In genomic region chr6:27145731-27146455, GRCh38 we compare ENCODE assay signal across 8 cellular contexts.
DNase-seq lines count a peak whose midpoint lies in the region; ATAC-seq and TF ChIP-seq lines count a peak whose summit lies in the region.

No MANE protein-coding gene starts in this region.

- ATAC-seq in heart right ventricle (peak; percentile 61 to 89 (median 79)), GM18519 (IDR thresholded peaks at IDR 0.05; ENCODE audit: low FRiP score, unreplicated experiment) (no peak)

- 1% methylated on average over 25 of the region's 25 CpGs for WGBS in heart right ventricle, 2 donors

- no peaks in the 10 kb centered on the region for H3K27me3 ChIP-seq in BJ (ENCODE audit: control insufficient read depth, insufficient read depth, low read length)
- H3K27me3 ChIP-seq in adipocyte (replicated peaks; ENCODE audit: control insufficient read depth, insufficient read depth, low read length) = no peaks in the 10 kb centered on the region
- no peaks in the 10 kb centered on the region for H3K27me3 ChIP-seq in heart right ventricle

- H3K27ac ChIP-seq in heart right ventricle = peak overlapping the region; percentile 81 to 93 (median 89)

- no peaks in the 10 kb centered on the region for H3K36me3 ChIP-seq in BJ (ENCODE audit: control insufficient read depth, insufficient read depth, low read length)
- H3K36me3 ChIP-seq in adipocyte (ENCODE audit: control insufficient read depth, insufficient read depth, low read length, severe bottlenecking) = no peaks in the 10 kb centered on the region
- peaks cover 0 to 14% (median 0%) of the 10 kb centered on the region in 9 donors for H3K36me3 ChIP-seq in heart right ventricle

- intact Hi-C loops in heart right ventricle (cut with DNase I) = loop anchor here in 6 of 10 donors (2.0 to 10.0 kb wide), 4 partner anchors 13 to 1121 kb away; a partner anchor contains a TSS

- DNase-seq in BJ (ENCODE audit: low read depth) = no peak
- DNase-seq in GM20000 (ENCODE audit: low spot score) = peak; percentile 43
- DNase-seq in NCI-H1092 treated with DMSO at 0.1 percent for 48 hours (lab: John Stamatoyannopoulos, UW) = peak; percentile 74
- DNase-seq in SK-N-DZ (ENCODE audit: low spot score) = peak; percentile 73
- DNase-seq in adipocyte (ENCODE audit: low read depth) = peak; percentile 93
- DNase-seq in heart right ventricle = peak; percentile 43 to 85
- peak; percentile 39 for DNase-seq in pulmonary artery endothelial cell (ENCODE audit: low read depth, low spot score)

- POLR2A ChIA-PET in BJ (lab: Charles Lee) = interaction anchor here (0.6 to 3.0 kb wide), 3 partner anchors 13 to 999 kb away, joined by 3 to 74 read pairs (median 7); a partner anchor contains a TSS

- peaks cover 16% of the 10 kb centered on the region for H3K4me1 ChIP-seq in adipocyte (ENCODE audit: control insufficient read depth, insufficient read depth, low read length)
- H3K4me1 ChIP-seq in heart right ventricle = peaks cover 0 to 44% (median 15%) of the 10 kb centered on the region in 9 donors

- CTCF ChIA-PET in BJ (lab: Yijun Ruan, JAX) = interaction anchor here (1.1 kb wide), 2 partner anchors 9 to 12 kb away, joined by 3 to 5 read pairs; no protein-coding TSS in a partner anchor

- peak overlapping the region; percentile 63 for H3K4me3 ChIP-seq in BJ (ENCODE audit: low read depth, low read length)
- peak overlapping the region; percentile 94 for H3K4me3 ChIP-seq in adipocyte (ENCODE audit: low read length)
- H3K4me3 ChIP-seq in heart right ventricle = peak overlapping the region; percentile 45 to 79 (median 66)

- no peaks in the 10 kb centered on the region for H3K9me3 ChIP-seq in adipocyte (ENCODE audit: control insufficient read depth, low read length)
- H3K9me3 ChIP-seq in heart right ventricle = no peaks in the 10 kb centered on the region

- peak overlapping the region; percentile 88 for H3K9ac ChIP-seq in adipocyte (ENCODE audit: low read length)

- TF ChIP-seq CTCF in BJ (IDR thresholded peaks at IDR 0.05; ENCODE audit: insufficient read depth, low read depth, low read length) (no peak), GM20000 (IDR thresholded peaks at IDR 0.05; ENCODE audit: extremely low read depth, missing control alignments) (no peak), heart right ventricle (IDR thresholded peaks at IDR 0.05) (no peak)
